Comparison of ENCODE assay signal across 1 cellular context in the genomic region with DNA sequence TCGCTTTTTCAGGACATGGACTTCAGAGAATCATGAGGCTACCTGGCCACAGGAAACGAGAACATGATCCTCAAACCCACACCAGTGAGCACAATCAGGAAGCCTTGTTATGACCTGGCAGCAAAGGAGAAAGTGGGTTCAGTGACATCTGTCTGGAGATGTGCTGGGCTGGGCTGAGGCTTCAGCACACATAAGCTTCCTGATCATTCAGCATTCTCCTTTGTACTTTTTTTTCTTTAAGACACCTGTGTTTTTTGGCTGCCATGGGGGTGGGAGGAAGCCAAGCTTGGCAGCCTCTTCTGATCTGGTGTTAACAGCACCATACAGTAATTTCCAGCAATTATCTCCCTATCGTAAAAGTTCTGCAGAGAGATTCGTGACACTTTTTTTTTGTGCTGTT.
TF ChIP-seq lines count a peak whose summit lies in the region.

No MANE protein-coding gene starts in this region.

TF ChIP-seq in K562, 482 proteins besides CTCF, POLR2A, EP300 and RAD21 (continued from another document):
- TF ChIP-seq AFF4 (CRISPR knock-in tag; IDR thresholded peaks at IDR 0.05) (no peak), GMEB1 (CRISPR knock-in tag; IDR thresholded peaks at IDR 0.05) (no peak), SMARCB1 (IDR thresholded peaks at IDR 0.05; ENCODE audit: insufficient read length, low read depth) (no peak)
